8 cellular contexts compared by ENCODE assay signal in the genomic region with DNA sequence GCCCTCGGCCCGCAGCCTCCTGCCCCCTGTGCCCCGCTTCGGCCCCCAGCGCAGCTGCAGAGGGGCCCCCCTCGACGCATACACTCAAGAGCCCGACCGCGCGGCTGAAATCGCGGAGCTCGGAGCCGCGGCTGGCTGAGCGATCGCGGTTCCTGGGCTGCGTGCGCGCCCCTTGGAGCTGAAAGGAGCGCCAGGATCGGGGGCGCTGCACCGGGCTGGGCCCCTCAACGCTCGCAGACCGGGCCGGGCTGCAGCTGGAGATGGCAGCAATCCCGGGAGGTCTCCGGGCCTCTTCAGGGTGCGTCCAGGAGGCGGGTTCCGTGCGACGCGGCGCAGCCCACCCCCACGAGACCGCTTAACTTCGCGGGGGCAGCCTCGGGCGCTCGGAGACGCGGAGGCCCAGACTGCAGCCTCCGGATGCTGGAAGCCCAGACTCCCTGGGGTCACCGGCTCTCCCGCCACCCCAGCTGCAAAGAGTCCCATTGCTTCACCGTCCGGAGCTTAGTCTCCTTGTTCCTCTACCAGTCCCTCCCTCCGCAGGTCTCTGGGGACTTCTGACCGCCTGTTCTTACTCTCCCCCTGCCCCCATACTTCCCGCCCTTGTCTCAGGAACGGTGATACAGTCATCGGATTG.
DNase-seq lines count a peak whose midpoint lies in the region; ATAC-seq, FAIRE-seq and TF ChIP-seq lines count a peak whose summit lies in the region.

No MANE protein-coding gene starts in this region.

- H3K36me3 Mint-ChIP-seq in CD4-positive, alpha-beta T cell (ENCODE audit: low read depth), result no peaks in the 10 kb centered on the region
- no peaks in the 10 kb centered on the region for H3K36me3 Mint-ChIP-seq in T-cell

- H3K4me1 ChIP-seq in prostate gland (replicated peaks), result peaks cover 8% of the 10 kb centered on the region

- no peak for TF ChIP-seq CTCF in CD4-positive, alpha-beta T cell (IDR thresholded peaks at IDR 0.05)
- no peak for TF ChIP-seq CTCF in fibroblast of the aortic adventitia (IDR thresholded peaks at IDR 0.05; ENCODE audit: insufficient read depth, low read length)
- no peak for TF ChIP-seq CTCF in prostate gland (IDR thresholded peaks at IDR 0.05)

- peak in 1 of 10 experiments; percentile 5 for DNase-seq in CD4-positive, alpha-beta T cell
- DNase-seq in T-cell, result peak in 5 of 34 experiments; percentile 2 to 21 (median 13)
- DNase-seq in fibroblast of the aortic adventitia (ENCODE audit: low read depth), result peak; percentile 30
- no peak for DNase-seq in prostate gland (ENCODE audit: low spot score)
- DNase-seq in mesenteric fat pad (ENCODE audit: low spot score), result no peak
- no peak for DNase-seq in KG1 (lab: John Stamatoyannopoulos, UW)
- DNase-seq in urothelium cell line (ENCODE audit: low spot score), result no peak

- no peaks in the 10 kb centered on the region for H3K9me3 ChIP-seq in CD4-positive, alpha-beta T cell (ENCODE audit: control insufficient read depth, low read length)
- no peaks in the 10 kb centered on the region for H3K9me3 ChIP-seq in prostate gland

- peak overlapping the region; percentile 69 for H3K27ac Mint-ChIP-seq in CD4-positive, alpha-beta T cell
- no peak overlapping the region for H3K27ac Mint-ChIP-seq in T-cell

- H3K27ac ChIP-seq in CD4-positive, alpha-beta T cell (ENCODE audit: low read depth, low read length), result no peak overlapping the region
- H3K27ac ChIP-seq in prostate gland, result no peak overlapping the region

- FAIRE-seq in urothelium cell line (lab: Jason Lieb, UNC), result no peak

- WGBS in prostate gland, result 4% methylated on average over 43 of the region's 58 CpGs

- H3K9me3 Mint-ChIP-seq in CD4-positive, alpha-beta T cell, result no peaks in the 10 kb centered on the region
- H3K9me3 Mint-ChIP-seq in T-cell, result no peaks in the 10 kb centered on the region

- POLR2A ChIA-PET in CD4-positive, alpha-beta T cell (lab: Charles Lee), result interaction anchor here (0.7 to 1.2 kb wide), 4 partner anchors 8 to 44 kb away, joined by 3 to 5 read pairs (median 4); no protein-coding TSS in a partner anchor
- POLR2A ChIA-PET in T-cell (lab: Charles Lee), result interaction anchor here in 1 of 2 donors (0.6 kb wide), 1 partner anchor 784 kb away, joined by 7 read pairs; no protein-coding TSS in a partner anchor

- intact Hi-C loops in CD4-positive, alpha-beta T cell (cut with DNase I, micrococcal nuclease), result no loop called here
- intact Hi-C loops in prostate gland (cut with DNase I), result no loop called here

- no peak for TF ChIP-seq POLR2A in prostate gland (IDR thresholded peaks at IDR 0.05)

- CTCF ChIA-PET in CD4-positive, alpha-beta T cell (lab: Charles Lee), result no interaction called here
- CTCF ChIA-PET in T-cell (lab: Charles Lee), result interaction anchor here in 1 of 2 donors (0.9 kb wide), 1 partner anchor 75 kb away, joined by 4 read pairs; no protein-coding TSS in a partner anchor

- H3K4me3 Mint-ChIP-seq in CD4-positive, alpha-beta T cell, result peak overlapping the region; percentile 87
- H3K4me3 Mint-ChIP-seq in T-cell, result peak overlapping the region; percentile 74 to 87 (median 83)

- H3K36me3 ChIP-seq in prostate gland, result no peaks in the 10 kb centered on the region

- H3K4me3 ChIP-seq in fibroblast of the aortic adventitia (ENCODE audit: low read depth, low read length) (peak overlapping the region; percentile 52), prostate gland (peak overlapping the region; percentile 10 to 15)

- H3K27me3 ChIP-seq in CD4-positive, alpha-beta T cell (ENCODE audit: control insufficient read depth, insufficient read depth, low read length), result no peaks in the 10 kb centered on the region
- H3K27me3 ChIP-seq in prostate gland (replicated peaks; ENCODE audit: insufficient read depth), result no peaks in the 10 kb centered on the region

- no peaks in the 10 kb centered on the region for H3K27me3 Mint-ChIP-seq in CD4-positive, alpha-beta T cell
- H3K27me3 Mint-ChIP-seq in T-cell, result peaks cover 0 to 3% of the 10 kb centered on the region in 2 donors

- peaks cover 76% of the 10 kb centered on the region for H3K4me1 Mint-ChIP-seq in CD4-positive, alpha-beta T cell (ENCODE audit: low read depth)
- H3K4me1 Mint-ChIP-seq in T-cell, result peaks cover 60 to 71% (median 69%) of the 10 kb centered on the region in 3 donors

- ATAC-seq in CD4-positive, alpha-beta T cell (ENCODE audit: poor library complexity), result peak; percentile 12
- ATAC-seq in GM21390 (IDR thresholded peaks at IDR 0.05; ENCODE audit: unreplicated experiment) (peak; percentile 22), T-cell (replicated peaks in 1 of 4) (no peak)

Comparison
In these comparisons a context has a peak if more than half of its experiments do, and no peak if none do; other contexts are left out.
1. ATAC-seq: peak in CD4-positive, alpha-beta T cell (single experiment) and GM21390 (single experiment); none in T-cell (0 of 4).